In the genomic region with DNA sequence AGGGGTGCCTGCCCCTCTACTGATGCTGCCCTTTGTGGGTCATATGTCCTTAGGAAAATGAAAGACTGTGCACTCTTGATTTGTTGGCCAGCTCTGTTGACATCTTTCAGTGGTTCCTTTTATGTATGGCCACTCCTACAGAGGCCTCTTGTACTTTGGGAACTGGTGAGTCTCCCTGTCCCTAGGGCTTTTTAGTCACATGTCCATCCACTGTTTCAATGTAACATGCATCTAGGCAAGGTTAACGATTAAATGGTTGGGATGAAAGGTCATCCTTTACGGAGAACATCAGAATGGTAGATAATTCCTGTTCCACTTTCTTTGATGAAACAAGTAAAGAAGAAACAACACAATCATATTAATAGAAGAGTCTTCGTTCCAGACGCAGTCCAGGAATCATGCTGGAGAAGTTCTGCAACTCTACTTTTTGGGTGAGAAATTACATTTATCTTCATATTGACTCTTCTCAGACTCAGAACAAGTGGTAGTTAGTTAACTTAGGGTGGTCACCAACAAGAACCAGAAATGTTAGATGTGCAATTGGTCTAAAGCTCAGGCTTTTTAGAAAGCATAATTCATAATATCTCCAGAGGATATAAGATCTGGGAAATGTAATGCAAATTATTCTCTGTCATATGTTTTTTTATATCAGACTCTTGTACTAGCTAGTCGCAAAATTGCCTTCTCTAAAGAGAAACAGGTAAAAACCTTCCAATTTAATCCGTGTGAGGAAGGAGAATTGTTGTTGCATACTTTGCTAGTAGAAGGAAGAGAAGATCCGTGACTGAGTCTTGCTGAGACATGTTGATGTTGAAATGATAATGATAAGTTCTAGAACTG, we compare ENCODE assay signal across 1 cellular context.
TF ChIP-seq lines count a peak whose summit lies in the region.

A gene (plus strand): TSS at position 194 of the 840 bp plus-strand sequence. CDS start 205 bp downstream, at position 399.

TF ChIP-seq in HepG2, 621 proteins besides CTCF, POLR2A, EP300 and RAD21 (continued from another document and continues in another):
- TF ChIP-seq, protein P1, sequence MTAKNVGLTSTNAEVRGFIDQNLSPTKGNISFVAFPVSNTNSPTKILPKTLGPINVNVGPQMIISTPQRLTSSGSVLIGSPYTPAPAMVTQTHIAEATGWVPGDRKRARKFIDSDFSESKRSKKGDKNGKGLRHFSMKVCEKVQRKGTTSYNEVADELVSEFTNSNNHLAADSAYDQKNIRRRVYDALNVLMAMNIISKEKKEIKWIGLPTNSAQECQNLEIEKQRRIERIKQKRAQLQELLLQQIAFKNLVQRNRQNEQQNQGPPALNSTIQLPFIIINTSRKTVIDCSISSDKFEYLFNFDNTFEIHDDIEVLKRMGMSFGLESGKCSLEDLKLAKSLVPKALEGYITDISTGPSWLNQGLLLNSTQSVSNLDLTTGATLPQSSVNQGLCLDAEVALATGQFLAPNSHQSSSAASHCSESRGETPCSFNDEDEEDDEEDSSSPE (CRISPR knock-in tag; IDR thresholded peaks at IDR 0.05) = no peak
- peak; percentile 93 for TF ChIP-seq FOXA3 (CRISPR knock-in tag; IDR thresholded peaks at IDR 0.05)
- no peak for TF ChIP-seq RBFOX2 (IDR thresholded peaks at IDR 0.05; ENCODE audit: low read depth, low read length)
- no peak for TF ChIP-seq IRX3 (CRISPR knock-in tag; IDR thresholded peaks at IDR 0.05; ENCODE audit: borderline replicate concordance, low read depth)
- no peak for TF ChIP-seq MXD4 (CRISPR knock-in tag; IDR thresholded peaks at IDR 0.05)
- TF ChIP-seq ZKSCAN5 (CRISPR knock-in tag; IDR thresholded peaks at IDR 0.05) = no peak
- TF ChIP-seq TEAD3 (CRISPR knock-in tag; optimal IDR thresholded peaks at IDR 0.05; ENCODE audit: borderline replicate concordance) = peak; percentile 58
- TF ChIP-seq ZNF143 (CRISPR knock-in tag; IDR thresholded peaks at IDR 0.05) = no peak
- TF ChIP-seq, protein P2, sequence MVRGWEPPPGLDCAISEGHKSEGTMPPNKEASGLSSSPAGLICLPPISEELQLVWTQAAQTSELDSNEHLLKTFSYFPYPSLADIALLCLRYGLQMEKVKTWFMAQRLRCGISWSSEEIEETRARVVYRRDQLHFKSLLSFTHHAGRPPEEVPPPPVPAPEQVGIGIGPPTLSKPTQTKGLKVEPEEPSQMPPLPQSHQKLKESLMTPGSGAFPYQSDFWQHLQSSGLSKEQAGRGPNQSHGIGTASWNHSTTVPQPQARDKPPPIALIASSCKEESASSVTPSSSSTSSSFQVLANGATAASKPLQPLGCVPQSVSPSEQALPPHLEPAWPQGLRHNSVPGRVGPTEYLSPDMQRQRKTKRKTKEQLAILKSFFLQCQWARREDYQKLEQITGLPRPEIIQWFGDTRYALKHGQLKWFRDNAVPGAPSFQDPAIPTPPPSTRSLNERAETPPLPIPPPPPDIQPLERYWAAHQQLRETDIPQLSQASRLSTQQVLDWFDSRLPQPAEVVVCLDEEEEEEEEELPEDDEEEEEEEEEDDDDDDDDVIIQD (CRISPR knock-in tag; IDR thresholded peaks at IDR 0.05; ENCODE audit: low read depth) = peak; percentile 83
- TF ChIP-seq, protein P3, sequence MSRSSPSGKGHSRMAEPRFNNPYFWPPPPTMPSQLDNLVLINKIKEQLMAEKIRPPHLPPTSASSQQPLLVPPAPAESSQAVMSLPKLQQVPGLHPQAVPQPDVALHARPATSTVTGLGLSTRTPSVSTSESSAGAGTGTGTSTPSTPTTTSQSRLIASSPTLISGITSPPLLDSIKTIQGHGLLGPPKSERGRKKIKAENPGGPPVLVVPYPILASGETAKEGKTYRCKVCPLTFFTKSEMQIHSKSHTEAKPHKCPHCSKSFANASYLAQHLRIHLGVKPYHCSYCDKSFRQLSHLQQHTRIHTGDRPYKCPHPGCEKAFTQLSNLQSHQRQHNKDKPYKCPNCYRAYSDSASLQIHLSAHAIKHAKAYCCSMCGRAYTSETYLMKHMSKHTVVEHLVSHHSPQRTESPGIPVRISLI (CRISPR knock-in tag; IDR thresholded peaks at IDR 0.05; ENCODE audit: borderline replicate concordance) = no peak
- no peak for TF ChIP-seq ZNF235 (CRISPR knock-in tag; IDR thresholded peaks at IDR 0.05; ENCODE audit: borderline replicate concordance)
- TF ChIP-seq, protein P4, sequence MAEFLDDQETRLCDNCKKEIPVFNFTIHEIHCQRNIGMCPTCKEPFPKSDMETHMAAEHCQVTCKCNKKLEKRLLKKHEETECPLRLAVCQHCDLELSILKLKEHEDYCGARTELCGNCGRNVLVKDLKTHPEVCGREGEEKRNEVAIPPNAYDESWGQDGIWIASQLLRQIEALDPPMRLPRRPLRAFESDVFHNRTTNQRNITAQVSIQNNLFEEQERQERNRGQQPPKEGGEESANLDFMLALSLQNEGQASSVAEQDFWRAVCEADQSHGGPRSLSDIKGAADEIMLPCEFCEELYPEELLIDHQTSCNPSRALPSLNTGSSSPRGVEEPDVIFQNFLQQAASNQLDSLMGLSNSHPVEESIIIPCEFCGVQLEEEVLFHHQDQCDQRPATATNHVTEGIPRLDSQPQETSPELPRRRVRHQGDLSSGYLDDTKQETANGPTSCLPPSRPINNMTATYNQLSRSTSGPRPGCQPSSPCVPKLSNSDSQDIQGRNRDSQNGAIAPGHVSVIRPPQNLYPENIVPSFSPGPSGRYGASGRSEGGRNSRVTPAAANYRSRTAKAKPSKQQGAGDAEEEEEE (CRISPR knock-in tag; IDR thresholded peaks at IDR 0.05; ENCODE audit: borderline replicate concordance) = no peak
- TF ChIP-seq, protein P5, sequence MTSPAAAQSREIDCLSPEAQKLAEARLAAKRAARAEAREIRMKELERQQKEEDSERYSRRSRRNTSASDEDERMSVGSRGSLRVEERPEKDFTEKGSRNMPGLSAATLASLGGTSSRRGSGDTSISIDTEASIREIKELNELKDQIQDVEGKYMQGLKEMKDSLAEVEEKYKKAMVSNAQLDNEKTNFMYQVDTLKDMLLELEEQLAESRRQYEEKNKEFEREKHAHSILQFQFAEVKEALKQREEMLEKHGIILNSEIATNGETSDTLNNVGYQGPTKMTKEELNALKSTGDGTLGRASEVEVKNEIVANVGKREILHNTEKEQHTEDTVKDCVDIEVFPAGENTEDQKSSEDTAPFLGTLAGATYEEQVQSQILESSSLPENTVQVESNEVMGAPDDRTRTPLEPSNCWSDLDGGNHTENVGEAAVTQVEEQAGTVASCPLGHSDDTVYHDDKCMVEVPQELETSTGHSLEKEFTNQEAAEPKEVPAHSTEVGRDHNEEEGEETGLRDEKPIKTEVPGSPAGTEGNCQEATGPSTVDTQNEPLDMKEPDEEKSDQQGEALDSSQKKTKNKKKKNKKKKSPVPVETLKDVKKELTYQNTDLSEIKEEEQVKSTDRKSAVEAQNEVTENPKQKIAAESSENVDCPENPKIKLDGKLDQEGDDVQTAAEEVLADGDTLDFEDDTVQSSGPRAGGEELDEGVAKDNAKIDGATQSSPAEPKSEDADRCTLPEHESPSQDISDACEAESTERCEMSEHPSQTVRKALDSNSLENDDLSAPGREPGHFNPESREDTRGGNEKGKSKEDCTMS (CRISPR knock-in tag; conservative IDR thresholded peaks at IDR 0.05) = no peak
- TF ChIP-seq, protein P6, sequence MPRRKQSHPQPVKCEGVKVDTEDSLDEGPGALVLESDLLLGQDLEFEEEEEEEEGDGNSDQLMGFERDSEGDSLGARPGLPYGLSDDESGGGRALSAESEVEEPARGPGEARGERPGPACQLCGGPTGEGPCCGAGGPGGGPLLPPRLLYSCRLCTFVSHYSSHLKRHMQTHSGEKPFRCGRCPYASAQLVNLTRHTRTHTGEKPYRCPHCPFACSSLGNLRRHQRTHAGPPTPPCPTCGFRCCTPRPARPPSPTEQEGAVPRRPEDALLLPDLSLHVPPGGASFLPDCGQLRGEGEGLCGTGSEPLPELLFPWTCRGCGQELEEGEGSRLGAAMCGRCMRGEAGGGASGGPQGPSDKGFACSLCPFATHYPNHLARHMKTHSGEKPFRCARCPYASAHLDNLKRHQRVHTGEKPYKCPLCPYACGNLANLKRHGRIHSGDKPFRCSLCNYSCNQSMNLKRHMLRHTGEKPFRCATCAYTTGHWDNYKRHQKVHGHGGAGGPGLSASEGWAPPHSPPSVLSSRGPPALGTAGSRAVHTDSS (CRISPR knock-in tag; conservative IDR thresholded peaks at IDR 0.05) = no peak
- TF ChIP-seq, protein P7, sequence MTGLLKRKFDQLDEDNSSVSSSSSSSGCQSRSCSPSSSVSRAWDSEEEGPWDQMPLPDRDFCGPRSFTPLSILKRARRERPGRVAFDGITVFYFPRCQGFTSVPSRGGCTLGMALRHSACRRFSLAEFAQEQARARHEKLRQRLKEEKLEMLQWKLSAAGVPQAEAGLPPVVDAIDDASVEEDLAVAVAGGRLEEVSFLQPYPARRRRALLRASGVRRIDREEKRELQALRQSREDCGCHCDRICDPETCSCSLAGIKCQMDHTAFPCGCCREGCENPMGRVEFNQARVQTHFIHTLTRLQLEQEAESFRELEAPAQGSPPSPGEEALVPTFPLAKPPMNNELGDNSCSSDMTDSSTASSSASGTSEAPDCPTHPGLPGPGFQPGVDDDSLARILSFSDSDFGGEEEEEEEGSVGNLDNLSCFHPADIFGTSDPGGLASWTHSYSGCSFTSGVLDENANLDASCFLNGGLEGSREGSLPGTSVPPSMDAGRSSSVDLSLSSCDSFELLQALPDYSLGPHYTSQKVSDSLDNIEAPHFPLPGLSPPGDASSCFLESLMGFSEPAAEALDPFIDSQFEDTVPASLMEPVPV (CRISPR knock-in tag; IDR thresholded peaks at IDR 0.05) = no peak
- TF ChIP-seq, protein P8, sequence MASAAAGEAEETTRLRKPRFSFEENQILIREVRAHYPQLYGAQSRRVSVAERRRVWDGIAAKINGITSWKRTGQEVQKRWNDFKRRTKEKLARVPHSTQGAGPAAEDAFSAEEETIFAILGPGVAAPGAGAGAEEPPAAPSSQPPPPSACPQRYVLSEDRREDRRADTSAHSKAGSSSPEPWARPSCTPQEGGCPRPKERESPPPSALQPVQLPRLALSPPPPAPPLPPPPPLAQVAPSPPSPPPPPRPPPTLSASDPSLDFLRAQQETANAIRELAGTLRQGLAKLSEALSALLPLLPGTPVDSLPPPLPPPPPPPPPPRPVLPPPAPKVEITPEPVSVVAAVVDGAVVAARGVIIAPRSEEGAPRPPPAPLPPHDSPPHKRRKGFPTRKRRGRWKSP (CRISPR knock-in tag; IDR thresholded peaks at IDR 0.05) = no peak
- TF ChIP-seq MED8 (CRISPR knock-in tag; IDR thresholded peaks at IDR 0.05; ENCODE audit: insufficient replicate concordance) = no peak
- TF ChIP-seq ZNF124 (CRISPR knock-in tag; IDR thresholded peaks at IDR 0.05) = peak; percentile 59; the same call in 1 of the 2 replicates
- peak; percentile 84 for TF ChIP-seq IRF2 (CRISPR knock-in tag; IDR thresholded peaks at IDR 0.05)
- TF ChIP-seq ZNF547 (CRISPR knock-in tag; IDR thresholded peaks at IDR 0.05) = no peak
- no peak for TF ChIP-seq MAZ (IDR thresholded peaks at IDR 0.05; ENCODE audit: borderline replicate concordance, low read depth, low read length)
- TF ChIP-seq MAZ (CRISPR knock-in tag; IDR thresholded peaks at IDR 0.05; ENCODE audit: low read depth) = no peak
- no peak for TF ChIP-seq SP2 (CRISPR knock-in tag; IDR thresholded peaks at IDR 0.05)
- TF ChIP-seq MATR3 (CRISPR knock-in tag; IDR thresholded peaks at IDR 0.05) = no peak
- no peak for TF ChIP-seq ZNF264 (CRISPR knock-in tag; IDR thresholded peaks at IDR 0.05)
- peak; percentile 72; the same call in 1 of the 2 replicates for TF ChIP-seq SALL1 (CRISPR knock-in tag; IDR thresholded peaks at IDR 0.05)
- no peak for TF ChIP-seq ZNF670 (CRISPR knock-in tag; IDR thresholded peaks at IDR 0.05; ENCODE audit: borderline replicate concordance)
- TF ChIP-seq RFXANK (CRISPR knock-in tag; IDR thresholded peaks at IDR 0.05) = no peak; the same call in 1 of the 2 replicates
- TF ChIP-seq ZMYM4 (CRISPR knock-in tag; IDR thresholded peaks at IDR 0.05) = peak; percentile 77
- TF ChIP-seq ZNF674 (CRISPR knock-in tag; IDR thresholded peaks at IDR 0.05; ENCODE audit: low read depth) = no peak
- TF ChIP-seq ZFP62 (CRISPR knock-in tag; IDR thresholded peaks at IDR 0.05) = no peak
- no peak for TF ChIP-seq CBX2 (IDR thresholded peaks at IDR 0.05; ENCODE audit: low read depth, low read length)
- TF ChIP-seq CBX2 (CRISPR knock-in tag; IDR thresholded peaks at IDR 0.05; ENCODE audit: low read depth) = no peak
- no peak for TF ChIP-seq TCF7L2 (IDR thresholded peaks at IDR 0.05; ENCODE audit: low read depth, low read length)
- TF ChIP-seq ZFX (CRISPR knock-in tag; IDR thresholded peaks at IDR 0.05; ENCODE audit: low read depth) = peak; percentile 55; the same call in 1 of the 2 replicates
- TF ChIP-seq, protein P9, sequence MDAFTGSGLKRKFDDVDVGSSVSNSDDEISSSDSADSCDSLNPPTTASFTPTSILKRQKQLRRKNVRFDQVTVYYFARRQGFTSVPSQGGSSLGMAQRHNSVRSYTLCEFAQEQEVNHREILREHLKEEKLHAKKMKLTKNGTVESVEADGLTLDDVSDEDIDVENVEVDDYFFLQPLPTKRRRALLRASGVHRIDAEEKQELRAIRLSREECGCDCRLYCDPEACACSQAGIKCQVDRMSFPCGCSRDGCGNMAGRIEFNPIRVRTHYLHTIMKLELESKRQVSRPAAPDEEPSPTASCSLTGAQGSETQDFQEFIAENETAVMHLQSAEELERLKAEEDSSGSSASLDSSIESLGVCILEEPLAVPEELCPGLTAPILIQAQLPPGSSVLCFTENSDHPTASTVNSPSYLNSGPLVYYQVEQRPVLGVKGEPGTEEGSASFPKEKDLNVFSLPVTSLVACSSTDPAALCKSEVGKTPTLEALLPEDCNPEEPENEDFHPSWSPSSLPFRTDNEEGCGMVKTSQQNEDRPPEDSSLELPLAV (CRISPR knock-in tag; conservative IDR thresholded peaks at IDR 0.05; ENCODE audit: low read depth) = no peak
- no peak for TF ChIP-seq JARID2 (CRISPR knock-in tag; IDR thresholded peaks at IDR 0.05; ENCODE audit: insufficient replicate concordance)
- TF ChIP-seq, protein P10, sequence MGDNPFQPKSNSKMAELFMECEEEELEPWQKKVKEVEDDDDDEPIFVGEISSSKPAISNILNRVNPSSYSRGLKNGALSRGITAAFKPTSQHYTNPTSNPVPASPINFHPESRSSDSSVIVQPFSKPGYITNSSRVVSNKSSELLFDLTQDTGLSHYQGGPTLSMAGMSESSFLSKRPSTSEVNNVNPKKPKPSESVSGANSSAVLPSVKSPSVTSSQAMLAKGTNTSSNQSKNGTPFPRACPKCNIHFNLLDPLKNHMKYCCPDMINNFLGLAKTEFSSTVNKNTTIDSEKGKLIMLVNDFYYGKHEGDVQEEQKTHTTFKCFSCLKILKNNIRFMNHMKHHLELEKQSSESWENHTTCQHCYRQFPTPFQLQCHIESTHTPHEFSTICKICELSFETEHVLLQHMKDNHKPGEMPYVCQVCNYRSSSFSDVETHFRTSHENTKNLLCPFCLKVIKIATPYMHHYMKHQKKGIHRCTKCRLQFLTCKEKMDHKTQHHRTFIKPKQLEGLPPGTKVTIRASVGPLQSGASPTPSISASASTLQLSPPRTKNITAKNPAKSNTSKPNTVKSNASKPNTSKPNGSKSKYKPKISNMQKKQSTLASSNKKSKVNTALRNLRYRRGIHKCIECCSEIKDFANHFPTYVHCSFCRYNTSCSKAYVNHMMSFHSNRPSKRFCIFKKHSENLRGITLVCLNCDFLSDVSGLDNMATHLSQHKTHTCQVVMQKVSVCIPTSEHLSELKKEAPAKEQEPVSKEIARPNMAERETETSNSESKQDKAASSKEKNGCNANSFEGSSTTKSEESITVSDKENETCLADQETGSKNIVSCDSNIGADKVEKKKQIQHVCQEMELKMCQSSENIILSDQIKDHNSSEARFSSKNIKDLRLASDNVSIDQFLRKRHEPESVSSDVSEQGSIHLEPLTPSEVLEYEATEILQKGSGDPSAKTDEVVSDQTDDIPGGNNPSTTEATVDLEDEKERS (CRISPR knock-in tag; IDR thresholded peaks at IDR 0.05) = no peak
- TF ChIP-seq TBX2 (CRISPR knock-in tag; IDR thresholded peaks at IDR 0.05; ENCODE audit: borderline replicate concordance) = no peak
- no peak; the same call in 1 of the 2 replicates for TF ChIP-seq KAT7 (CRISPR knock-in tag; IDR thresholded peaks at IDR 0.05; ENCODE audit: borderline replicate concordance)
- no peak for TF ChIP-seq TBP (CRISPR knock-in tag; IDR thresholded peaks at IDR 0.05)
